ENCODE assay signal across 14 cellular contexts in the genomic region with DNA sequence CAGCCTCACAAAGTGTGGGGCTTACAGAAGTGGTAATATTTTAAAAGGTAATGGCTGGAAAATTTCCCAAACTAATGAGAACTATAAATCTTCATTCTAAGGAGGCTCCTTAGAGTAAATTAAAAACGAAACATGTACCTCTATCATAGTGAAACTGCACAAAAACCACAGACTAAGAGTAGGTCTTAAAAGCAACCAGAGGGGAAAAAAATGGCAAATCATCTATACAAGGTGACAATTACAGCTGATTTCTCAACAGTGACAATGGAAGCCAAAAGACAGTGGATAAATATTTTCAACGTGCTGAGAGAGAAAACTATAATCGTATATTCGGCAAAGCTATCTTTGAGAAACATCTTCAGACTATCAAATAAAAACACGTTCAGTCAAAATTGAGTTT. TPM values are rescaled to one million over a fixed set of nuclear protein-coding genes. Genes with fewer than 3 reads are reported as not detected.
DNase-seq lines count a peak whose midpoint lies in the region; ATAC-seq and TF ChIP-seq lines count a peak whose summit lies in the region.
"Had no signal": no experiment of that assay in that cellular context is flagged by ENCODE, and none has a peak within 500 bp of the region (broad histone marks: within the 10 kb centered on the region; RNA-seq: fewer than 3 reads in every experiment).

No MANE protein-coding gene starts in this region.

- no peak for TF ChIP-seq CTCF in SK-N-SH (IDR thresholded peaks at IDR 0.05)

- H3K9ac ChIP-seq in SK-N-SH, result no peak overlapping the region
- H3K9ac ChIP-seq: parathyroid adenoma had no signal

- peaks cover 98% of the 10 kb centered on the region for H3K79me2 ChIP-seq in SK-N-SH (ENCODE audit: insufficient read depth)
- H3K79me2 ChIP-seq: parathyroid adenoma had no signal

- no peaks in the 10 kb centered on the region for H3K9me2 ChIP-seq in SK-N-SH

- peaks cover 9% of the 10 kb centered on the region for H3F3A ChIP-seq in SK-N-SH (replicated peaks; ENCODE audit: insufficient read depth)

- peaks cover 28% of the 10 kb centered on the region for H4K20me1 ChIP-seq in SK-N-SH (ENCODE audit: insufficient read depth)

- no peaks in the 10 kb centered on the region for H3K27me3 ChIP-seq in SK-N-SH (ENCODE audit: insufficient read depth)
- H3K27me3 ChIP-seq: body of pancreas, heart right ventricle had no signal

- no peak overlapping the region for H2AFZ ChIP-seq in SK-N-SH (ENCODE audit: low read depth)
- H2AFZ ChIP-seq: parathyroid adenoma had no signal

- H3K27me3 Mint-ChIP-seq in activated T-cell treated with anti-CD3 and anti-CD28 coated beads, Interleukin-2, amount 50 U/mL, for 4 hours (ENCODE audit: low read depth), result no peaks in the 10 kb centered on the region
- H3K27me3 Mint-ChIP-seq in stimulated activated naive CD8-positive, alpha-beta T cell treated with anti-CD3 and anti-CD28 coated beads, Interleukin-15, amount 100 ng/mL, for 72 hours, result no peaks in the 10 kb centered on the region

- no peak overlapping the region for H3K27ac Mint-ChIP-seq in stimulated activated naive CD8-positive, alpha-beta T cell treated with anti-CD3 and anti-CD28 coated beads, Interleukin-15, amount 100 ng/mL, for 72 hours

- H3K9me3 ChIP-seq in SK-N-SH, result peaks cover 17% of the 10 kb centered on the region; the same call in 1 of the 2 replicates
- H3K9me3 ChIP-seq: body of pancreas had no signal

- TF ChIP-seq RAD21 in SK-N-SH (IDR thresholded peaks at IDR 0.05; ENCODE audit: low read length), result no peak

- no peak overlapping the region for H3K4me2 ChIP-seq in SK-N-SH

- peaks cover 0 to 11% of the 10 kb centered on the region in 2 experiments for H3K36me3 ChIP-seq in SK-N-SH (replicated peaks in 1 of 2; ENCODE audit: control insufficient read depth in 1 of 2, insufficient read depth in 2 of 2, low read length in 1 of 2)

- peaks cover 17 to 19% of the 10 kb centered on the region in 2 experiments; a peak in 2 of 4 replicates for H3K4me1 ChIP-seq in SK-N-SH (ENCODE audit: control insufficient read depth in 1 of 2, insufficient read depth in 2 of 2, low read depth in 1 of 2, low read length in 1 of 2)
- H3K4me1 ChIP-seq: parathyroid adenoma had no signal

- H3K36me3 Mint-ChIP-seq in activated T-cell treated with anti-CD3 and anti-CD28 coated beads, Interleukin-2, amount 50 U/mL, for 4 hours (ENCODE audit: insufficient read depth), result peaks cover 10% of the 10 kb centered on the region

- 80% methylated on average over 5 of the region's 5 CpGs for WGBS in SK-N-SH (ENCODE audit: low lambda C conversion rate)

- no peak for DNase-seq in activated T-cell treated with anti-CD3 and anti-CD28 coated beads, Interleukin-2, amount 50 U/mL, for 4 hours
- no peak for DNase-seq in activated T-cell treated with anti-CD3 and anti-CD28 coated beads, Interleukin-2, amount 50 U/mL, for 1 hour
- no peak for DNase-seq in stimulated activated naive CD8-positive, alpha-beta T cell treated with anti-CD3 and anti-CD28 coated beads, Interleukin-15, amount 100 ng/mL, for 72 hours
- DNase-seq in occipital lobe (lab: John Stamatoyannopoulos, UW) (no peak), AML-193 (lab: John Stamatoyannopoulos, UW) (no peak), SK-N-SH (no peak)
- DNase-seq: ACHN, body of pancreas, DMS 273 treated with DMSO at 0.1 percent for 48 hours, heart right ventricle, NCI-H1694 treated with DMSO at 0.1 percent for 48 hours had no signal

- no peak overlapping the region for H3K27ac ChIP-seq in SK-N-SH (ENCODE audit: low read depth in 2 of 2, low read length in 1 of 2)
- H3K27ac ChIP-seq: body of pancreas, heart right ventricle, parathyroid adenoma had no signal

- peaks cover 44% of the 10 kb centered on the region for H3K4me1 Mint-ChIP-seq in activated T-cell treated with anti-CD3 and anti-CD28 coated beads, Interleukin-2, amount 50 U/mL, for 4 hours (ENCODE audit: low read depth)
- peaks cover 50% of the 10 kb centered on the region for H3K4me1 Mint-ChIP-seq in stimulated activated naive CD8-positive, alpha-beta T cell treated with anti-CD3 and anti-CD28 coated beads, Interleukin-15, amount 100 ng/mL, for 72 hours

- no peak overlapping the region for H3K4me3 Mint-ChIP-seq in activated T-cell treated with anti-CD3 and anti-CD28 coated beads, Interleukin-2, amount 50 U/mL, for 4 hours
- H3K4me3 Mint-ChIP-seq in stimulated activated naive CD8-positive, alpha-beta T cell treated with anti-CD3 and anti-CD28 coated beads, Interleukin-15, amount 100 ng/mL, for 72 hours, result no peak overlapping the region

- ATAC-seq in activated T-cell treated with anti-CD3 and anti-CD28 coated beads, Interleukin-2, amount 50 U/mL, for 4 hours, result peak; percentile 92
- ATAC-seq in GM21737 (IDR thresholded peaks at IDR 0.05; ENCODE audit: unreplicated experiment), result peak; percentile 62
- ATAC-seq in HG03571 (IDR thresholded peaks at IDR 0.05; ENCODE audit: unreplicated experiment), result peak; percentile 53
- ATAC-seq in stimulated activated naive CD8-positive, alpha-beta T cell treated with anti-CD3 and anti-CD28 coated beads, Interleukin-15, amount 100 ng/mL, for 72 hours, result peak; percentile 92
- ATAC-seq: body of pancreas, heart right ventricle had no signal

- CTCF ChIA-PET in SK-N-SH (lab: Yijun Ruan, JAX), result interaction anchor here (1.0 kb wide), 1 partner anchor 39 kb away, joined by 3 read pairs; no protein-coding TSS in a partner anchor

- no peak for TF ChIP-seq EP300 in SK-N-SH (IDR thresholded peaks at IDR 0.05; ENCODE audit: borderline replicate concordance in 1 of 2, low read depth in 1 of 2, low read length in 1 of 2)

- H3K4me3 ChIP-seq in SK-N-SH (ENCODE audit: low read depth in 2 of 2, low read length in 1 of 2), result no peak overlapping the region
- H3K4me3 ChIP-seq: body of pancreas, heart right ventricle had no signal

- H3K9me3 Mint-ChIP-seq in activated T-cell treated with anti-CD3 and anti-CD28 coated beads, Interleukin-2, amount 50 U/mL, for 4 hours, result peaks cover 5% of the 10 kb centered on the region
- H3K9me3 Mint-ChIP-seq in stimulated activated naive CD8-positive, alpha-beta T cell treated with anti-CD3 and anti-CD28 coated beads, Interleukin-15, amount 100 ng/mL, for 72 hours, result peaks cover 5 to 10% of the 10 kb centered on the region in 2 donors

- POLR2A ChIA-PET in SK-N-SH (lab: Yijun Ruan, JAX), result no interaction called here

TF ChIP-seq in SK-N-SH, 30 proteins besides CTCF, POLR2A, EP300 and RAD21:
- TF ChIP-seq MAX (IDR thresholded peaks at IDR 0.05; ENCODE audit: low read depth) (no peak), MEF2A (IDR thresholded peaks at IDR 0.05; ENCODE audit: borderline replicate concordance, low read depth) (no peak), FOXJ3 (CRISPR knock-in tag; IDR thresholded peaks at IDR 0.05) (no peak), JUND (IDR thresholded peaks at IDR 0.05) (no peak), TCF12 (IDR thresholded peaks at IDR 0.05) (no peak), ELF1 (IDR thresholded peaks at IDR 0.05) (no peak)
- TF ChIP-seq, protein P1, sequence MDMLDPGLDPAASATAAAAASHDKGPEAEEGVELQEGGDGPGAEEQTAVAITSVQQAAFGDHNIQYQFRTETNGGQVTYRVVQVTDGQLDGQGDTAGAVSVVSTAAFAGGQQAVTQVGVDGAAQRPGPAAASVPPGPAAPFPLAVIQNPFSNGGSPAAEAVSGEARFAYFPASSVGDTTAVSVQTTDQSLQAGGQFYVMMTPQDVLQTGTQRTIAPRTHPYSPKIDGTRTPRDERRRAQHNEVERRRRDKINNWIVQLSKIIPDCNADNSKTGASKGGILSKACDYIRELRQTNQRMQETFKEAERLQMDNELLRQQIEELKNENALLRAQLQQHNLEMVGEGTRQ (IDR thresholded peaks at IDR 0.05; ENCODE audit: borderline replicate concordance, low read depth, low read length), result no peak

RNA-seq across cellular contexts. Expression of gene HEG1, which starts 20.6 kb away (rescaled TPM):
- 1 to 10 TPM; 6.4 to 9.0 (median 7.2) TPM for total RNA-seq in activated T-cell treated with anti-CD3 and anti-CD28 coated beads, Interleukin-2, amount 50 U/mL, for 4 hours
- 6.6 TPM for total RNA-seq in occipital lobe
- 27.7 and 29.1 TPM in 2 replicates for polyA plus RNA-seq in SK-N-SH (2012; rRNA removed)
- polyA plus RNA-seq in SK-N-SH (2012; cell fraction: cytosol; rRNA removed), result 27.1 and 30.0 TPM in 2 replicates
- 33.3 and 48.2 TPM in 2 replicates for polyA plus RNA-seq in SK-N-SH (2012; cell fraction: nucleus; rRNA removed)
